In the genomic region with DNA sequence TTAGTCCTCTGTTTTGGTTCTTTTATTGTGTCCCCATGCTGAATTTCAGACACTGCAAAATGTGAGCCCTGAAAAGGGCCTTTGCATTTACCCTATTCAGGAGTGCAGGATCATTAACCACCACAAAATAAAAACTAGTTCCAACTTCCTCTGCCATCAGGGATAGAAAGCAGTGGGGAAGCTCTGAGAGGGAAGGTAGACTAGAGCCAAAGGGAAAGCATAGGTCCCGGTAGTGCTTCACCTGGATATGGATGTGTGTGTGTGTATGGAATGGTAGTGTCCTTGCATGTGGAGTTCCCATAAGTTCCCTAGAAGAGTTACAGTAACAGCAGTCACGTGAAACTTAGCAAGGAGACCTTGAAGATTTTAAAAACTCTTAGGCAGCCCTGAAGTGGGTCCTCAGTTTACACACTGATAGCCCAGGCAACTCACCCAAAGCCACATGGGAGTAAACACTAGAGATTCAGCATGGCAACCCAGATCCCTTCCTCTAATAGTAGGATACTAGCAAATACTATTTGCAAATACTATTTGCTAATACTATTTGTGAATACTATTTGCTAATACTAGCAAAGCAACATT, we compare ENCODE assay signal across 25 cellular contexts.
DNase-seq lines count a peak whose midpoint lies in the region; ATAC-seq and TF ChIP-seq lines count a peak whose summit lies in the region.
"Had no signal": no experiment of that assay in that cellular context is flagged by ENCODE, and none has a peak within 500 bp of the region (broad histone marks: within the 10 kb centered on the region; RNA-seq: fewer than 3 reads in every experiment).

No MANE protein-coding gene starts in this region.

- H3K56ac ChIP-seq in mesendoderm (ENCODE audit: low read length), result no peak overlapping the region

- H3K9ac ChIP-seq in duodenal mucosa (ENCODE audit: low read depth in 1 of 2, low read length in 2 of 2) (no peak overlapping the region), mesendoderm (ENCODE audit: low read length) (no peak overlapping the region)

- no peaks in the 10 kb centered on the region for H3K9me3 ChIP-seq in duodenal mucosa (ENCODE audit: control insufficient read depth in 1 of 2, low read length in 2 of 2)
- H3K9me3 ChIP-seq: HAP-1 had no signal

- H4K8ac ChIP-seq in mesendoderm (ENCODE audit: low read depth, low read length), result no peak overlapping the region

- H3K36me3 ChIP-seq in ACC112 (ENCODE audit: insufficient read depth, low read length), result peaks cover 15% of the 10 kb centered on the region
- H3K36me3 ChIP-seq in duodenal mucosa (ENCODE audit: control insufficient read depth in 1 of 2, insufficient read depth in 2 of 2, low read length in 2 of 2), result no peaks in the 10 kb centered on the region
- no peaks in the 10 kb centered on the region for H3K36me3 ChIP-seq in mesendoderm (ENCODE audit: control insufficient read depth, insufficient read depth, low read length)
- H3K36me3 ChIP-seq: HAP-1 had no signal

- no peak overlapping the region for H2AK5ac ChIP-seq in mesendoderm (ENCODE audit: low read length)

- H4K5ac ChIP-seq in mesendoderm (ENCODE audit: low read length), result no peak overlapping the region

- peak; percentile 68 for DNase-seq in HT-29 (ENCODE audit: low spot score)
- DNase-seq in mesendoderm, result peak; percentile 7
- DNase-seq in omental fat pad (ENCODE audit: low spot score), result no peak
- DNase-seq in NCI-H1417 treated with DMSO at 0.1 percent for 48 hours (lab: John Stamatoyannopoulos, UW), result no peak
- no peak for DNase-seq in Kasumi-1 (lab: John Stamatoyannopoulos, UW)
- DNase-seq in NCI-H146 (lab: John Stamatoyannopoulos, UW), result no peak
- DNase-seq: activated CD4-positive, alpha-beta T cell treated with anti-CD3 and anti-CD28 coated beads for 1 hour; activated naive CD4-positive, alpha-beta T cell; activated T-cell treated with anti-CD3 and anti-CD28 coated beads, Interleukin-2, amount 50 U/mL, for 24 hours; amygdala; C1 segment of cervical spinal cord; central memory CD4-positive, alpha-beta T cell; KBM-7; kidney; NCI-H187 treated with DMSO at 0.1 percent for 48 hours; NCI-H69; occipital lobe; right cardiac atrium; Right ventricle myocardium superior; stimulated activated CD4-positive, alpha-beta T cell treated with anti-CD3 and anti-CD28 coated beads, Interleukin-15, amount 100 ng/mL, for 24 hours; SW 1271 had no signal

- H3K27me3 ChIP-seq in ACC112 (ENCODE audit: insufficient read depth, low read length), result no peaks in the 10 kb centered on the region
- peaks cover 2 to 6% of the 10 kb centered on the region in 2 donors for H3K27me3 ChIP-seq in duodenal mucosa (ENCODE audit: control insufficient read depth in 1 of 2, insufficient read depth in 2 of 2, low read length in 2 of 2)
- no peaks in the 10 kb centered on the region for H3K27me3 ChIP-seq in mesendoderm (ENCODE audit: insufficient read depth, low read length, poor library complexity)

- no peak overlapping the region for H2BK5ac ChIP-seq in mesendoderm (ENCODE audit: low read length)

- TF ChIP-seq CTCF in omental fat pad (IDR thresholded peaks at IDR 0.05), result no peak

- no peak overlapping the region for H2BK15ac ChIP-seq in mesendoderm (replicated peaks; ENCODE audit: low read depth)

- no peaks in the 10 kb centered on the region for H3K79me1 ChIP-seq in mesendoderm (ENCODE audit: low read length)

- no CpG with 5 or more reads among the region's 2 CpGs for WGBS in mesendoderm (ENCODE audit: extremely low coverage, insufficient coverage, low lambda C conversion rate)

- peaks cover 93% of the 10 kb centered on the region for H3K79me2 ChIP-seq in ACC112 (ENCODE audit: control insufficient read depth, insufficient read depth, low read length, unreplicated experiment)
- no peaks in the 10 kb centered on the region for H3K79me2 ChIP-seq in mesendoderm (ENCODE audit: control insufficient read depth, insufficient read depth, low read length)

- H3K4ac ChIP-seq in mesendoderm (ENCODE audit: low read depth, low read length), result no peak overlapping the region

- no peak overlapping the region for H3K23ac ChIP-seq in mesendoderm (ENCODE audit: low read length)

- H3K4me1 ChIP-seq in ACC112 (ENCODE audit: control insufficient read depth, insufficient read depth, low read length, unreplicated experiment) (peaks cover 66% of the 10 kb centered on the region), duodenal mucosa (ENCODE audit: control insufficient read depth in 1 of 2, insufficient read depth in 2 of 2, low read length in 2 of 2) (peaks cover 49 to 56% of the 10 kb centered on the region in 2 donors), mesendoderm (ENCODE audit: control insufficient read depth, low read depth, low read length) (peaks cover 3% of the 10 kb centered on the region)
- H3K4me1 ChIP-seq: HAP-1 had no signal

- no peak overlapping the region for H3K18ac ChIP-seq in mesendoderm (ENCODE audit: low read length)

- no peak overlapping the region for H2AFZ ChIP-seq in ACC112 (ENCODE audit: low read length, unreplicated experiment)

- no peak for ATAC-seq in omental fat pad (ENCODE audit: low FRiP score)
- ATAC-seq: right cardiac atrium had no signal

- no peak overlapping the region for H2BK120ac ChIP-seq in mesendoderm (ENCODE audit: low read depth, low read length)

- H3K4me3 ChIP-seq in ACC112 (ENCODE audit: low read depth, low read length) (peak overlapping the region; percentile 67), duodenal mucosa (ENCODE audit: low read depth in 1 of 2, low read length in 2 of 2) (peak overlapping the region; percentile 18 to 37), mesendoderm (ENCODE audit: low read length) (no peak overlapping the region)
- H3K4me3 ChIP-seq: HAP-1, lung had no signal

- no peak overlapping the region for H3K4me2 ChIP-seq in mesendoderm (ENCODE audit: low read length)

- H3K27ac ChIP-seq in ACC112 (ENCODE audit: low read depth, low read length), result peak overlapping the region; percentile 100
- no peak overlapping the region for H3K27ac ChIP-seq in duodenal mucosa (ENCODE audit: low read depth, low read length)
- no peak overlapping the region for H3K27ac ChIP-seq in mesendoderm (ENCODE audit: low read depth, low read length)

Comparison
In these comparisons a context has a peak if more than half of its experiments do, and no peak if none do; other contexts are left out.
1. DNase-seq: peak in HT-29 (single experiment) and mesendoderm (single experiment); none in omental fat pad (single experiment), NCI-H1417 treated with DMSO at 0.1 percent for 48 hours (single experiment), Kasumi-1 (0 of 2) and NCI-H146 (single experiment).